25 cellular contexts compared by ENCODE assay signal in the genomic region with DNA sequence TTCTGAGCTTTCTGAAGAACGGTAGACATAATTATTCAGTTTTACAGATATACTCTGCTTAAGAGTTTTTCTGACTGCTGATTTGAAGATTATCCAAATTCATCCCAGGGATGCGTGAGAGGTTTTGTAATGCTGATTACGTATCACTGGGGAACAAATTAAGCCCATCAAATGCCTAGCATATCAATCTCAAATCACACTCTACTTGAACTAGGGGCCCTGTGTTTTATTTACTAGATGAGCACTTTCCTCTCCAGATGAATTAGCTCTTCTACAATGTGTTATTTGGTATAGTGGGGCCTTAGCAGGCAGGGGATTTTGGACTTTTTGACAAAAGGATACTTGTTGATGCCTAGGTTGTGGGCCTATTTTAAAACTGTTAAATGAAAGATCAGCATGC.
DNase-seq lines count a peak whose midpoint lies in the region; ATAC-seq and TF ChIP-seq lines count a peak whose summit lies in the region.
"Had no signal": no experiment of that assay in that cellular context is flagged by ENCODE, and none has a peak within 500 bp of the region (broad histone marks: within the 10 kb centered on the region; RNA-seq: fewer than 3 reads in every experiment).

No MANE protein-coding gene starts in this region.

- H3K4me3 ChIP-seq in coronary artery: peak overlapping the region; percentile 47
- no peak overlapping the region for H3K4me3 ChIP-seq in parathyroid adenoma (ENCODE audit: low read depth, low read length)
- H3K4me3 ChIP-seq: gastroesophageal sphincter, GM12878, tibial nerve had no signal

- H3K4me1 Mint-ChIP-seq in activated CD8-positive, alpha-beta memory T cell treated with anti-CD3 and anti-CD28 coated beads, Interleukin-2, amount 10 ng/mL, durations not matched to agents 7 days and 5 days: no peaks in the 10 kb centered on the region
- no peaks in the 10 kb centered on the region for H3K4me1 Mint-ChIP-seq in HFFc6 (ENCODE audit: low read depth)
- H3K4me1 Mint-ChIP-seq in nephron progenitor cell: peaks cover 8% of the 10 kb centered on the region
- H3K4me1 Mint-ChIP-seq: CD4-positive, CD25-positive, alpha-beta regulatory T cell; stimulated activated naive B cell treated with anti-CD40 and anti-IgM and Interleukin-4, amounts not matched to agents 10 μg/mL and 1 μg/mL and 100 μg/mL, for 72 hours had no signal

- H3K9me3 Mint-ChIP-seq in activated CD8-positive, alpha-beta memory T cell treated with anti-CD3 and anti-CD28 coated beads, Interleukin-2, amount 10 ng/mL, durations not matched to agents 7 days and 5 days (ENCODE audit: low read depth): no peaks in the 10 kb centered on the region
- H3K9me3 Mint-ChIP-seq in HFFc6 (no peaks in the 10 kb centered on the region), nephron progenitor cell (no peaks in the 10 kb centered on the region)
- H3K9me3 Mint-ChIP-seq: activated T-cell treated with anti-CD3 and anti-CD28 coated beads, Interleukin-2, amount 50 U/mL, for 24 hours; brain; CD4-positive, CD25-positive, alpha-beta regulatory T cell; dendritic cell treated with granulocyte-macrophage colony-stimulating factor and Interleukin-4, amounts not matched to agents 40 ng/mL and 50 ng/mL, for 4 days; stimulated activated naive B cell treated with anti-CD40 and anti-IgM and Interleukin-4, amounts not matched to agents 10 μg/mL and 1 μg/mL and 100 μg/mL, for 72 hours had no signal

- no peak for DNase-seq in activated CD8-positive, alpha-beta memory T cell treated with anti-CD3 and anti-CD28 coated beads, Interleukin-2, amount 10 ng/mL, durations not matched to agents 7 days and 5 days
- DNase-seq in activated CD8-positive, alpha-beta memory T cell treated with anti-CD3 and anti-CD28 coated beads for 24 hours: no peak
- no peak for DNase-seq in HFFc6
- DNase-seq in coronary artery (ENCODE audit: low spot score): no peak
- DNase-seq in SHP77 treated with DMSO at 0.1 percent for 48 hours (lab: John Stamatoyannopoulos, UW): no peak
- no peak for DNase-seq in nephron progenitor cell
- DNase-seq: activated naive CD4-positive, alpha-beta T cell treated with anti-CD3 and anti-CD28 coated beads, Interleukin-2, amount 50 U/mL, for 16 hours; activated T-cell treated with anti-CD3 and anti-CD28 coated beads, Interleukin-2, amount 50 U/mL, for 24 hours; DMS153; erythroblast; GF-D8; Kasumi-1; NCI-H1417 treated with DMSO at 0.1 percent for 48 hours; NCI-H2171; NCI-H82; stimulated activated naive B cell treated with anti-CD40 and anti-IgM and Interleukin-4, amounts not matched to agents 10 μg/mL and 1 μg/mL and 100 μg/mL, for 72 hours had no signal

- H2AFZ ChIP-seq in parathyroid adenoma: no peak overlapping the region

- peak; percentile 30 for ATAC-seq in activated CD8-positive, alpha-beta memory T cell treated with anti-CD3 and anti-CD28 coated beads, Interleukin-2, amount 10 ng/mL, durations not matched to agents 7 days and 5 days
- no peak for ATAC-seq in HG02981 (IDR thresholded peaks at IDR 0.05; ENCODE audit: unreplicated experiment)
- ATAC-seq: gastroesophageal sphincter; GM12878; natural killer cell treated with Interleukin-12 subunit alpha and Interleukin-12 subunit beta and Interleukin-15 and Interleukin-18, amount 100 ng/mL, for 72 hours; stimulated activated naive B cell treated with anti-CD40 and anti-IgM and Interleukin-4, amounts not matched to agents 10 μg/mL and 1 μg/mL and 100 μg/mL, for 72 hours had no signal

- no peaks in the 10 kb centered on the region for H3K27me3 Mint-ChIP-seq in activated CD8-positive, alpha-beta memory T cell treated with anti-CD3 and anti-CD28 coated beads, Interleukin-2, amount 10 ng/mL, durations not matched to agents 7 days and 5 days
- H3K27me3 Mint-ChIP-seq in HFFc6 (ENCODE audit: insufficient read depth): no peaks in the 10 kb centered on the region
- no peaks in the 10 kb centered on the region for H3K27me3 Mint-ChIP-seq in nephron progenitor cell (ENCODE audit: low read depth, poor library complexity)
- H3K27me3 Mint-ChIP-seq: activated T-cell treated with anti-CD3 and anti-CD28 coated beads, Interleukin-2, amount 50 U/mL, for 24 hours; brain; dendritic cell treated with granulocyte-macrophage colony-stimulating factor and Interleukin-4, amounts not matched to agents 40 ng/mL and 50 ng/mL, for 4 days; natural killer cell treated with Interleukin-12 subunit alpha and Interleukin-12 subunit beta and Interleukin-15 and Interleukin-18, amount 100 ng/mL, for 72 hours; stimulated activated naive B cell treated with anti-CD40 and anti-IgM and Interleukin-4, amounts not matched to agents 10 μg/mL and 1 μg/mL and 100 μg/mL, for 72 hours had no signal

- H3K79me2 ChIP-seq in parathyroid adenoma: no peaks in the 10 kb centered on the region

- H3K27ac ChIP-seq in coronary artery: no peak overlapping the region
- H3K27ac ChIP-seq in parathyroid adenoma: no peak overlapping the region
- H3K27ac ChIP-seq: gastroesophageal sphincter, tibial nerve had no signal

- H3K4me1 ChIP-seq in parathyroid adenoma: no peaks in the 10 kb centered on the region
- H3K4me1 ChIP-seq: gastroesophageal sphincter, tibial nerve had no signal

- H3K4me3 Mint-ChIP-seq in activated CD8-positive, alpha-beta memory T cell treated with anti-CD3 and anti-CD28 coated beads, Interleukin-2, amount 10 ng/mL, durations not matched to agents 7 days and 5 days: no peak overlapping the region
- peak overlapping the region; percentile 79; the same call in 1 of the 2 replicates for H3K4me3 Mint-ChIP-seq in HFFc6
- H3K4me3 Mint-ChIP-seq in nephron progenitor cell: no peak overlapping the region
- H3K4me3 Mint-ChIP-seq: activated T-cell treated with anti-CD3 and anti-CD28 coated beads, Interleukin-2, amount 50 U/mL, for 24 hours; CD4-positive, CD25-positive, alpha-beta regulatory T cell; dendritic cell treated with granulocyte-macrophage colony-stimulating factor and Interleukin-4, amounts not matched to agents 40 ng/mL and 50 ng/mL, for 4 days; natural killer cell treated with Interleukin-12 subunit alpha and Interleukin-12 subunit beta and Interleukin-15 and Interleukin-18, amount 100 ng/mL, for 72 hours; stimulated activated naive B cell treated with anti-CD40 and anti-IgM and Interleukin-4, amounts not matched to agents 10 μg/mL and 1 μg/mL and 100 μg/mL, for 72 hours had no signal

- peak overlapping the region; percentile 22 for H3K4me2 ChIP-seq in parathyroid adenoma (ENCODE audit: low read length)

- no peaks in the 10 kb centered on the region for H3K36me3 ChIP-seq in parathyroid adenoma (ENCODE audit: control insufficient read depth, insufficient read depth, low read length)
- H3K36me3 ChIP-seq: gastroesophageal sphincter, tibial nerve had no signal

- no peaks in the 10 kb centered on the region for H3K9me3 ChIP-seq in parathyroid adenoma (ENCODE audit: control insufficient read depth, low read length)
- H3K9me3 ChIP-seq: gastroesophageal sphincter had no signal

- no peaks in the 10 kb centered on the region for H3K36me3 Mint-ChIP-seq in activated CD8-positive, alpha-beta memory T cell treated with anti-CD3 and anti-CD28 coated beads, Interleukin-2, amount 10 ng/mL, durations not matched to agents 7 days and 5 days
- H3K36me3 Mint-ChIP-seq in HFFc6 (ENCODE audit: low read depth) (no peaks in the 10 kb centered on the region), nephron progenitor cell (ENCODE audit: low read depth) (no peaks in the 10 kb centered on the region)
- H3K36me3 Mint-ChIP-seq: brain; CD4-positive, CD25-positive, alpha-beta regulatory T cell; natural killer cell treated with Interleukin-12 subunit alpha and Interleukin-12 subunit beta and Interleukin-15 and Interleukin-18, amount 100 ng/mL, for 72 hours; stimulated activated naive B cell treated with anti-CD40 and anti-IgM and Interleukin-4, amounts not matched to agents 10 μg/mL and 1 μg/mL and 100 μg/mL, for 72 hours had no signal

- CTCF ChIA-PET in activated CD8-positive, alpha-beta memory T cell treated with anti-CD3 and anti-CD28 coated beads, Interleukin-2, amount 10 ng/mL, durations not matched to agents 7 days and 5 days (lab: Charles Lee): no interaction called here

- no peak overlapping the region for H3K9ac ChIP-seq in parathyroid adenoma

- no peak overlapping the region for H3K27ac Mint-ChIP-seq in activated CD8-positive, alpha-beta memory T cell treated with anti-CD3 and anti-CD28 coated beads, Interleukin-2, amount 10 ng/mL, durations not matched to agents 7 days and 5 days
- no peak overlapping the region for H3K27ac Mint-ChIP-seq in HFFc6
- H3K27ac Mint-ChIP-seq in nephron progenitor cell: no peak overlapping the region
- H3K27ac Mint-ChIP-seq: activated T-cell treated with anti-CD3 and anti-CD28 coated beads, Interleukin-2, amount 50 U/mL, for 24 hours; brain; CD4-positive, CD25-positive, alpha-beta regulatory T cell; dendritic cell treated with granulocyte-macrophage colony-stimulating factor and Interleukin-4, amounts not matched to agents 40 ng/mL and 50 ng/mL, for 4 days; natural killer cell treated with Interleukin-12 subunit alpha and Interleukin-12 subunit beta and Interleukin-15 and Interleukin-18, amount 100 ng/mL, for 72 hours; stimulated activated naive B cell treated with anti-CD40 and anti-IgM and Interleukin-4, amounts not matched to agents 10 μg/mL and 1 μg/mL and 100 μg/mL, for 72 hours had no signal

- no peaks in the 10 kb centered on the region for H3K27me3 ChIP-seq in parathyroid adenoma (ENCODE audit: control insufficient read depth, insufficient read depth, low read length)
- H3K27me3 ChIP-seq: gastroesophageal sphincter, tibial nerve had no signal

- TF ChIP-seq CTCF in HFFc6 (IDR thresholded peaks at IDR 0.05): no peak
- no peak for TF ChIP-seq CTCF in coronary artery (IDR thresholded peaks at IDR 0.05)
- no peak for TF ChIP-seq CTCF in parathyroid adenoma (IDR thresholded peaks at IDR 0.05)
- no peak for TF ChIP-seq CTCF in nephron progenitor cell (IDR thresholded peaks at IDR 0.05)
